13 cellular contexts compared by ENCODE assay signal in genomic region chr2:134446431-134447091, GRCh38.
A peak's percentile ranks its signal among the peaks of the same experiment; 100 is the strongest.
DNase-seq lines count a peak whose midpoint lies in the region; ATAC-seq and TF ChIP-seq lines count a peak whose summit lies in the region.
"Had no signal": no experiment of that assay in that cellular context is flagged by ENCODE, and none has a peak within 500 bp of the region (broad histone marks: within the 10 kb centered on the region; RNA-seq: fewer than 3 reads in every experiment).

No MANE protein-coding gene starts in this region.

- TF ChIP-seq CTCF in fibroblast of pulmonary artery (IDR thresholded peaks at IDR 0.05; ENCODE audit: low read length, missing control alignments): no peak

- ATAC-seq in activated naive CD8-positive, alpha-beta T cell treated with anti-CD3 and anti-CD28 coated beads, Interleukin-2, amount 50 U/mL, for 24 hours: no peak
- no peak for ATAC-seq in GM18517 (IDR thresholded peaks at IDR 0.05; ENCODE audit: unreplicated experiment)

- peak overlapping the region; percentile 26 for H3K27ac Mint-ChIP-seq in activated naive CD8-positive, alpha-beta T cell treated with anti-CD3 and anti-CD28 coated beads, Interleukin-2, amount 50 U/mL, for 24 hours
- H3K27ac Mint-ChIP-seq in activated naive CD8-positive, alpha-beta T cell treated with anti-CD3 and anti-CD28 coated beads for 36 hours: no peak overlapping the region

- no peak overlapping the region for H3K4me3 ChIP-seq in fibroblast of pulmonary artery (replicated peaks; ENCODE audit: low read depth, low read length)
- H3K4me3 ChIP-seq: tibial artery had no signal

- no peaks in the 10 kb centered on the region for H3K9me3 Mint-ChIP-seq in activated naive CD8-positive, alpha-beta T cell treated with anti-CD3 and anti-CD28 coated beads, Interleukin-2, amount 50 U/mL, for 24 hours
- no peaks in the 10 kb centered on the region for H3K9me3 Mint-ChIP-seq in activated naive CD8-positive, alpha-beta T cell treated with anti-CD3 and anti-CD28 coated beads for 36 hours

- no peaks in the 10 kb centered on the region for H3K36me3 Mint-ChIP-seq in activated naive CD8-positive, alpha-beta T cell treated with anti-CD3 and anti-CD28 coated beads, Interleukin-2, amount 50 U/mL, for 24 hours (ENCODE audit: low read depth)
- no peaks in the 10 kb centered on the region for H3K36me3 Mint-ChIP-seq in activated naive CD8-positive, alpha-beta T cell treated with anti-CD3 and anti-CD28 coated beads for 36 hours

- H3K4me1 Mint-ChIP-seq in activated naive CD8-positive, alpha-beta T cell treated with anti-CD3 and anti-CD28 coated beads, Interleukin-2, amount 50 U/mL, for 24 hours: no peaks in the 10 kb centered on the region
- H3K4me1 Mint-ChIP-seq in activated naive CD8-positive, alpha-beta T cell treated with anti-CD3 and anti-CD28 coated beads for 36 hours: no peaks in the 10 kb centered on the region

- H3K27me3 Mint-ChIP-seq in activated naive CD8-positive, alpha-beta T cell treated with anti-CD3 and anti-CD28 coated beads, Interleukin-2, amount 50 U/mL, for 24 hours: no peaks in the 10 kb centered on the region
- H3K27me3 Mint-ChIP-seq in activated naive CD8-positive, alpha-beta T cell treated with anti-CD3 and anti-CD28 coated beads for 36 hours: no peaks in the 10 kb centered on the region
- H3K27me3 Mint-ChIP-seq: naive B cell had no signal

- no peak for DNase-seq in activated naive CD8-positive, alpha-beta T cell treated with anti-CD3 and anti-CD28 coated beads, Interleukin-2, amount 50 U/mL, for 24 hours
- no peak for DNase-seq in activated naive CD8-positive, alpha-beta T cell treated with anti-CD3 and anti-CD28 coated beads for 36 hours
- peak; percentile 85 for DNase-seq in RPMI7951 (ENCODE audit: low read depth)
- DNase-seq in fibroblast of pulmonary artery (ENCODE audit: low read depth): peak; percentile 53
- peak; percentile 32 for DNase-seq in smooth muscle cell of the brain vasculature (ENCODE audit: low read depth, low spot score)
- no peak for DNase-seq in cortex of kidney (lab: John Stamatoyannopoulos, UW)
- no peak for DNase-seq in HT-29 (ENCODE audit: low spot score)
- DNase-seq: effector CD4-positive, alpha-beta T cell; naive B cell; NCI-H1048; stimulated activated CD4-positive, alpha-beta T cell treated with anti-CD3 and anti-CD28 coated beads, Interleukin-2, amount 100 ng/mL, for 48 hours; tibial artery had no signal

- H3K4me3 Mint-ChIP-seq in activated naive CD8-positive, alpha-beta T cell treated with anti-CD3 and anti-CD28 coated beads, Interleukin-2, amount 50 U/mL, for 24 hours: no peak overlapping the region
- H3K4me3 Mint-ChIP-seq in activated naive CD8-positive, alpha-beta T cell treated with anti-CD3 and anti-CD28 coated beads for 36 hours: no peak overlapping the region
- H3K4me3 Mint-ChIP-seq: naive B cell had no signal

Comparison
In these comparisons a context has a peak if more than half of its experiments do, and no peak if none do; other contexts are left out.
1. DNase-seq: peak in RPMI7951 (single experiment), fibroblast of pulmonary artery (single experiment) and smooth muscle cell of the brain vasculature (single experiment); none in activated naive CD8-positive, alpha-beta T cell treated with anti-CD3 and anti-CD28 coated beads, Interleukin-2, amount 50 U/mL, for 24 hours (single experiment), activated naive CD8-positive, alpha-beta T cell treated with anti-CD3 and anti-CD28 coated beads for 36 hours (single experiment), cortex of kidney (single experiment) and HT-29 (single experiment).